In genomic region chr5:66100851-66101250, GRCh38 we compare ENCODE assay signal across 27 cellular contexts.
"Had no signal": no experiment of that assay in that cellular context is flagged by ENCODE, and none has a peak within 500 bp of the region (broad histone marks: within the 10 kb centered on the region; RNA-seq: fewer than 3 reads in every experiment).

No MANE protein-coding gene starts in this region.

- H3K27ac Mint-ChIP-seq: activated CD4-positive, alpha-beta memory T cell treated with anti-CD3 and anti-CD28 coated beads, Interleukin-2, amount 10 ng/mL, durations not matched to agents 7 days and 5 days; activated CD4-positive, alpha-beta T cell treated with anti-CD3 and anti-CD28 coated beads for 36 hours; activated naive CD4-positive, alpha-beta T cell treated with anti-CD3 and anti-CD28 coated beads, Interleukin-2, amount 10 ng/mL, durations not matched to agents 7 days and 5 days; activated naive CD8-positive, alpha-beta T cell treated with anti-CD3 and anti-CD28 coated beads, Interleukin-2, amount 10 ng/mL, durations not matched to agents 7 days and 5 days; activated T-cell treated with anti-CD3 and anti-CD28 coated beads, Interleukin-2, amount 50 U/mL, for 24 hours; activated T-cell treated with anti-CD3 and anti-CD28 coated beads, Interleukin-2, amount 50 U/mL, for 72 hours; brain; dendritic cell treated with granulocyte-macrophage colony-stimulating factor and Interleukin-4, amounts not matched to agents 40 ng/mL and 50 ng/mL, for 4 days; endodermal cell; T-helper 17 cell; T-helper 2 cell treated with Interferon-gamma antibody and Interleukin-4, amounts not matched to agents 5 μg/mL and 100 μg/mL, for 36 hours had no signal

- H3K4me3 Mint-ChIP-seq: activated CD4-positive, alpha-beta memory T cell treated with anti-CD3 and anti-CD28 coated beads, Interleukin-2, amount 10 ng/mL, durations not matched to agents 7 days and 5 days; activated CD4-positive, alpha-beta T cell treated with anti-CD3 and anti-CD28 coated beads for 36 hours; activated CD4-positive, alpha-beta T cell treated with anti-CD3 and anti-CD28 coated beads, Interleukin-2, amount 10 ng/mL, durations not matched to agents 7 days and 5 days; activated naive CD4-positive, alpha-beta T cell treated with anti-CD3 and anti-CD28 coated beads, Interleukin-2, amount 10 ng/mL, durations not matched to agents 7 days and 5 days; activated naive CD8-positive, alpha-beta T cell treated with anti-CD3 and anti-CD28 coated beads, Interleukin-2, amount 10 ng/mL, durations not matched to agents 7 days and 5 days; activated T-cell treated with anti-CD3 and anti-CD28 coated beads, Interleukin-2, amount 50 U/mL, for 24 hours; activated T-cell treated with anti-CD3 and anti-CD28 coated beads, Interleukin-2, amount 50 U/mL, for 72 hours; brain; dendritic cell treated with granulocyte-macrophage colony-stimulating factor and Interleukin-4, amounts not matched to agents 40 ng/mL and 50 ng/mL, for 4 days; endodermal cell; T-helper 17 cell; T-helper 2 cell treated with Interferon-gamma antibody and Interleukin-4, amounts not matched to agents 5 μg/mL and 100 μg/mL, for 36 hours had no signal

- H3K4me1 Mint-ChIP-seq: activated CD4-positive, alpha-beta memory T cell treated with anti-CD3 and anti-CD28 coated beads, Interleukin-2, amount 10 ng/mL, durations not matched to agents 7 days and 5 days; activated CD4-positive, alpha-beta T cell treated with anti-CD3 and anti-CD28 coated beads for 36 hours; activated CD4-positive, alpha-beta T cell treated with anti-CD3 and anti-CD28 coated beads, Interleukin-2, amount 10 ng/mL, durations not matched to agents 7 days and 5 days; activated naive CD4-positive, alpha-beta T cell treated with anti-CD3 and anti-CD28 coated beads, Interleukin-2, amount 10 ng/mL, durations not matched to agents 7 days and 5 days; brain; endodermal cell; T-helper 17 cell had no signal

- H3K27me3 Mint-ChIP-seq: activated CD4-positive, alpha-beta T cell treated with anti-CD3 and anti-CD28 coated beads, Interleukin-2, amount 10 ng/mL, durations not matched to agents 7 days and 5 days; activated naive CD4-positive, alpha-beta T cell treated with anti-CD3 and anti-CD28 coated beads, Interleukin-2, amount 10 ng/mL, durations not matched to agents 7 days and 5 days; activated T-cell treated with anti-CD3 and anti-CD28 coated beads, Interleukin-2, amount 50 U/mL, for 24 hours; dendritic cell treated with granulocyte-macrophage colony-stimulating factor and Interleukin-4, amounts not matched to agents 40 ng/mL and 50 ng/mL, for 4 days; T-helper 17 cell had no signal

- DNase-seq: activated CD4-positive, alpha-beta memory T cell treated with anti-CD3 and anti-CD28 coated beads, Interleukin-2, amount 10 ng/mL, durations not matched to agents 7 days and 5 days; activated CD4-positive, alpha-beta T cell treated with anti-CD3 and anti-CD28 coated beads for 36 hours; activated CD4-positive, alpha-beta T cell treated with anti-CD3 and anti-CD28 coated beads, Interleukin-2, amount 10 ng/mL, durations not matched to agents 7 days and 5 days; activated CD4-positive, alpha-beta T cell treated with anti-CD3 and anti-CD28 coated beads, Interleukin-2, amount 50 U/mL, for 4 hours; activated CD4-positive, CD25-positive, alpha-beta regulatory T cell; activated CD4-positive, CD25-positive, alpha-beta regulatory T cell treated with anti-CD3 and anti-CD28 coated beads, Interleukin-2, amount 50 U/mL, for 72 hours; activated CD8-positive, alpha-beta memory T cell treated with anti-CD3 and anti-CD28 coated beads, Interleukin-2, amount 50 U/mL, for 48 hours; activated gamma-delta T cell; activated naive CD4-positive, alpha-beta T cell; activated naive CD4-positive, alpha-beta T cell treated with anti-CD3 and anti-CD28 coated beads, Interleukin-2, amount 10 ng/mL, durations not matched to agents 7 days and 5 days; activated naive CD8-positive, alpha-beta T cell treated with anti-CD3 and anti-CD28 coated beads, Interleukin-2, amount 10 ng/mL, durations not matched to agents 7 days and 5 days; activated T-cell treated with anti-CD3 and anti-CD28 coated beads for 4 hours; activated T-cell treated with anti-CD3 and anti-CD28 coated beads, Interleukin-2, amount 50 U/mL, for 24 hours; activated T-cell treated with anti-CD3 and anti-CD28 coated beads, Interleukin-2, amount 50 U/mL, for 72 hours; central memory CD4-positive, alpha-beta T cell; dorsolateral prefrontal cortex; effector memory CD4-positive, alpha-beta T cell; endodermal cell; foreskin fibroblast; T-helper 17 cell; T1000; WERI-Rb-1 had no signal

- ATAC-seq: activated CD4-positive, alpha-beta T cell treated with anti-CD3 and anti-CD28 coated beads for 36 hours; activated naive CD4-positive, alpha-beta T cell treated with anti-CD3 and anti-CD28 coated beads, Interleukin-2, amount 50 U/mL, for 72 hours; activated T-cell treated with anti-CD3 and anti-CD28 coated beads, Interleukin-2, amount 50 U/mL, for 72 hours; esophagus mucosa; T-helper 17 cell had no signal
